In the genomic region with DNA sequence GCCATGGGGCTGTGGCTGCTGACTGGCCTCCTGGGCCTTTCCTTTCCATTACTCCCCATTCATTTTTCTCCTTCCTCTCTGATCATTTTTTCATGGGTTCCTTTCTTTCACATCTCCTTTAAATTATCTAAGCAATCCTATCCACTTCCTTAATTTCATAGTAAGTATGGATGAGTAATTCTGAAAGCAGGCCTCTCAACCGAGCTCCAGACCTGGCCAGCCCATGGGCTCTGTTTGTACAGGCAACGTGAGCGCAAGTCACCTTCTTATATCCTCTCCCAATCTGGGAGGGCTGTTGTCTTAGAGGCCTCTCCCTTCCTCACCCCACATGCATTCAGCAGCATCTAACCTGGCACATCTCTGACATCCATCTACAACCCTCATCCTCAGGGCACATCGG, we compare ENCODE assay signal across 27 cellular contexts. TPM values are rescaled to one million over a fixed set of nuclear protein-coding genes. Genes with fewer than 3 reads are reported as not detected.
DNase-seq lines count a peak whose midpoint lies in the region; ATAC-seq and TF ChIP-seq lines count a peak whose summit lies in the region.
"Had no signal": no experiment of that assay in that cellular context is flagged by ENCODE, and none has a peak within 500 bp of the region (broad histone marks: within the 10 kb centered on the region; RNA-seq: fewer than 3 reads in every experiment).

No MANE protein-coding gene starts in this region.

- peaks cover 40% of the 10 kb centered on the region for H3K36me3 Mint-ChIP-seq in nephron progenitor cell (ENCODE audit: low read depth)

- H3K4me3 ChIP-seq in PC-3 (ENCODE audit: low read length) (no peak overlapping the region), choroid plexus epithelial cell (ENCODE audit: low read depth, low read length) (no peak overlapping the region), mucosa of descending colon (no peak overlapping the region)
- H3K4me3 ChIP-seq: body of pancreas, coronary artery, heart right ventricle, left ventricle myocardium inferior, right lobe of liver had no signal

- H3K27ac ChIP-seq in PC-3 (ENCODE audit: low read length): no peak overlapping the region
- H3K27ac ChIP-seq: body of pancreas, coronary artery, heart right ventricle, left ventricle myocardium inferior, right lobe of liver had no signal

- no peak overlapping the region for H3K9ac ChIP-seq in PC-3 (ENCODE audit: low read length)

- peaks cover 15% of the 10 kb centered on the region; the same call in 1 of the 2 replicates for H3K36me3 ChIP-seq in PC-3 (ENCODE audit: low read depth, low read length)
- H3K36me3 ChIP-seq in mucosa of descending colon (ENCODE audit: low read depth): peaks cover 3% of the 10 kb centered on the region

- no peaks in the 10 kb centered on the region for H3F3A ChIP-seq in PC-3 (ENCODE audit: low read length, unreplicated experiment)

- no peaks in the 10 kb centered on the region for H4K20me1 ChIP-seq in PC-3 (ENCODE audit: low read length)

- no peaks in the 10 kb centered on the region for H3K27me3 ChIP-seq in PC-3 (ENCODE audit: low read length)
- H3K27me3 ChIP-seq: body of pancreas, heart right ventricle, right lobe of liver had no signal

- POLR2A ChIA-PET in PC-3 (lab: Charles Lee; ENCODE audit: unreplicated experiment): no interaction called here

- H3K4me3 Mint-ChIP-seq in nephron progenitor cell: no peak overlapping the region
- H3K4me3 Mint-ChIP-seq: activated T-cell treated with anti-CD3 and anti-CD28 coated beads, Interleukin-2, amount 50 U/mL, for 72 hours; B cell; IgD-negative memory B cell; T-helper 1 cell treated with Interleukin-12 subunit alpha and Interleukin-12 subunit beta and Interleukin-4 antibody, amounts not matched to agents 30 μg/mL and 1 μg/mL, for 36 hours; type B pancreatic cell had no signal

- TF ChIP-seq CTCF in PC-3 (conservative IDR thresholded peaks at IDR 0.05; ENCODE audit: low read depth, low read length) (no peak), choroid plexus epithelial cell (conservative IDR thresholded peaks at IDR 0.05; ENCODE audit: low read depth, low read length) (no peak), nephron progenitor cell (IDR thresholded peaks at IDR 0.05) (no peak), mucosa of descending colon (IDR thresholded peaks at IDR 0.05) (no peak)

- in situ Hi-C loops in ACHN (cut with HindIII; ENCODE audit: low pct_ligation_motif_present, low pct_unique_long_range_greater_than_20kb, low sequenced_read_pairs): no loop called here

- intact Hi-C loops in PC-3 (cut with micrococcal nuclease) (no loop called here), mucosa of descending colon (cut with DNase I, micrococcal nuclease) (no loop called here)

- CTCF ChIA-PET in PC-3 (lab: Charles Lee): no interaction called here

- H3K4me1 Mint-ChIP-seq in nephron progenitor cell: peaks cover 21% of the 10 kb centered on the region

- peak overlapping the region; percentile 46 for H3K27ac Mint-ChIP-seq in nephron progenitor cell
- H3K27ac Mint-ChIP-seq: activated T-cell treated with anti-CD3 and anti-CD28 coated beads, Interleukin-2, amount 50 U/mL, for 72 hours; T-helper 1 cell treated with Interleukin-12 subunit alpha and Interleukin-12 subunit beta and Interleukin-4 antibody, amounts not matched to agents 30 μg/mL and 1 μg/mL, for 36 hours; type B pancreatic cell had no signal

- H3K9me3 ChIP-seq in PC-3 (ENCODE audit: low read length): no peaks in the 10 kb centered on the region
- H3K9me3 ChIP-seq in mucosa of descending colon: no peaks in the 10 kb centered on the region
- H3K9me3 ChIP-seq: body of pancreas, heart right ventricle, left ventricle myocardium inferior, right lobe of liver had no signal

- no peak overlapping the region for H2AFZ ChIP-seq in PC-3 (ENCODE audit: low read length)

- H3K4me2 ChIP-seq in PC-3 (ENCODE audit: low read length): no peak overlapping the region

- peak; percentile 67 for ATAC-seq in PC-3
- no peak for ATAC-seq in GM21390 (IDR thresholded peaks at IDR 0.05; ENCODE audit: unreplicated experiment)
- ATAC-seq in mucosa of descending colon: no peak
- ATAC-seq: activated T-cell treated with anti-CD3 and anti-CD28 coated beads, Interleukin-2, amount 50 U/mL, for 72 hours; body of pancreas; heart right ventricle; right lobe of liver had no signal

- DNase-seq in NOMO-1 (lab: John Stamatoyannopoulos, UW; ENCODE audit: unreplicated experiment in 2 of 2): peak; percentile 28 to 58
- DNase-seq in NOMO-1 treated with dmso at 0.1 percent for 144 hours (lab: John Stamatoyannopoulos, UW; ENCODE audit: unreplicated experiment): no peak
- peak; percentile 21 for DNase-seq in PC-3
- DNase-seq in choroid plexus epithelial cell (ENCODE audit: low read depth): peak; percentile 23
- no peak for DNase-seq in nephron progenitor cell
- no peak for DNase-seq in ACHN
- no peak for DNase-seq in mucosa of descending colon
- DNase-seq: 8988T; activated CD4-positive, alpha-beta T cell treated with anti-CD3 and anti-CD28 coated beads for 48 hours; activated naive CD4-positive, alpha-beta T cell treated with anti-CD3 and anti-CD28 coated beads, Interleukin-2, amount 50 U/mL, for 16 hours; activated T-cell treated with anti-CD3 and anti-CD28 coated beads, Interleukin-2, amount 50 U/mL, for 72 hours; body of pancreas; COR-L47; H7; heart right ventricle; left ventricle myocardium inferior; midbrain; posterior cingulate gyrus; right lobe of liver; SHP77 treated with DMSO at 0.1 percent for 48 hours; stimulated activated CD4-positive, alpha-beta T cell treated with anti-CD3 and anti-CD28 coated beads, Interleukin-15, amount 100 ng/mL, for 24 hours had no signal

- H3K9me2 ChIP-seq in PC-3 (replicated peaks; ENCODE audit: low read length): no peaks in the 10 kb centered on the region

- no peaks in the 10 kb centered on the region for H3K27me3 Mint-ChIP-seq in nephron progenitor cell (ENCODE audit: low read depth, poor library complexity)
- H3K27me3 Mint-ChIP-seq: type B pancreatic cell had no signal

- no peaks in the 10 kb centered on the region for H3K79me2 ChIP-seq in PC-3 (ENCODE audit: low read length)

- BruUV-seq in PC-3 (replicated peaks; lab: Mats Ljungman, UMichigan): no TSS peak

- no peaks in the 10 kb centered on the region for H3K9me3 Mint-ChIP-seq in nephron progenitor cell
- H3K9me3 Mint-ChIP-seq: activated T-cell treated with anti-CD3 and anti-CD28 coated beads, Interleukin-2, amount 50 U/mL, for 72 hours; IgD-negative memory B cell; T-helper 1 cell treated with Interleukin-12 subunit alpha and Interleukin-12 subunit beta and Interleukin-4 antibody, amounts not matched to agents 30 μg/mL and 1 μg/mL, for 36 hours had no signal

- H3K4me1 ChIP-seq in PC-3 (ENCODE audit: insufficient read depth, low read length) (no peaks in the 10 kb centered on the region), mucosa of descending colon (ENCODE audit: low read depth) (no peaks in the 10 kb centered on the region)
- H3K4me1 ChIP-seq: body of pancreas, right lobe of liver had no signal

RNA-seq across cellular contexts. Expression of gene CKAP4, which starts 13.3 kb away (rescaled TPM):
- 76.3 and 99.1 TPM in 2 replicates for total RNA-seq in PC-3 (2014; rRNA removed)
- 100 to 1,000 TPM in 1 of 3 donors, 10 to 100 TPM in 2; 40.6 to 103 (median 46.8) TPM for total RNA-seq in mucosa of descending colon

Comparison
In these comparisons a context has a peak if more than half of its experiments do, and no peak if none do; other contexts are left out.
1. DNase-seq: peak in NOMO-1 (2 of 2), PC-3 (single experiment) and choroid plexus epithelial cell (single experiment); none in NOMO-1 treated with dmso at 0.1 percent for 144 hours (single experiment), nephron progenitor cell (single experiment), ACHN (single experiment) and mucosa of descending colon (0 of 3).